26 cellular contexts compared by ENCODE assay signal in the genomic region with DNA sequence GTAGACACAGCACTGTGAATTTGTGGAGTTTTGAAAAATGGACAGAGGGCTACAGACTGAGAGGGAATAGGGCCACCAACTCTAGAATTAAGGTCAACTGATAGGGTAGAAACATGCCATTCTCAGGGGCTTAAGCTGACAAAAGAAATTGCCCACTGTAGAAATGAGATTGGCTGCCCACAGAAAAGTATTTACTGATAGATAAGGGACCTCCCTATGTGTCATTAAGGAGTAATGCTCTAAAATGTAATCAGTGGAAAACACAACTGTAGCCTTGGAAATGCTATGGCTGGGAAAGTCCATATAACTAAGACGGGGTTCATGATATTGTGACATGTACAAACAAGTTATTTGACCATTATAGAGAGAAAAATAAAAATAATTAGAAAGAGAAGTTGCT.
"Had no signal": no experiment of that assay in that cellular context is flagged by ENCODE, and none has a peak within 500 bp of the region (broad histone marks: within the 10 kb centered on the region; RNA-seq: fewer than 3 reads in every experiment).

No MANE protein-coding gene starts in this region.

- ATAC-seq: activated CD4-positive, alpha-beta T cell treated with anti-CD3 and anti-CD28 coated beads for 36 hours; activated CD4-positive, CD25-positive, alpha-beta regulatory T cell treated with anti-CD3 and anti-CD28 coated beads, Interleukin-2, amount 50 U/mL, for 24 hours; activated CD8-positive, alpha-beta T cell treated with anti-CD3 and anti-CD28 coated beads, Interleukin-2, amount 10 ng/mL, durations not matched to agents 7 days and 5 days; body of pancreas; WTC11 had no signal

- DNase-seq: activated CD4-positive, alpha-beta T cell treated with anti-CD3 and anti-CD28 coated beads for 36 hours; activated CD4-positive, alpha-beta T cell treated with anti-CD3 and anti-CD28 coated beads, Interleukin-2, amount 10 ng/mL, durations not matched to agents 7 days and 5 days; activated CD4-positive, alpha-beta T cell treated with anti-CD3 and anti-CD28 coated beads, Interleukin-2, amount 50 U/mL, for 48 hours; activated CD8-positive, alpha-beta T cell treated with anti-CD3 and anti-CD28 coated beads, Interleukin-2, amount 10 ng/mL, durations not matched to agents 7 days and 5 days; activated gamma-delta T cell; activated naive CD4-positive, alpha-beta T cell treated with Interleukin-2 at 50 U/mL for 16 hours; activated naive CD8-positive, alpha-beta T cell treated with anti-CD3 and anti-CD28 coated beads, Interleukin-2, amount 10 ng/mL, durations not matched to agents 7 days and 5 days; activated T-cell treated with anti-CD3 and anti-CD28 coated beads, Interleukin-2, amount 50 U/mL, for 24 hours; body of pancreas; central memory CD4-positive, alpha-beta T cell; Karpas-422; KBM-7; MG63; NCI-H1048; NCI-H1105 treated with DMSO at 0.1 percent for 48 hours; NCI-H1436; NCI-H1694 treated with DMSO at 0.1 percent for 48 hours; NCI-H2029; NCI-H345; NCI-H510A; NCI-H526; NCI-H748 treated with DMSO at 0.1 percent for 48 hours; NK-92 treated with Interleukin-12 subunit alpha and Interleukin-12 subunit beta, amount 100 ng/mL, for 24 hours; Right ventricle myocardium superior had no signal
